2 cellular contexts compared by ENCODE assay signal in the genomic region with DNA sequence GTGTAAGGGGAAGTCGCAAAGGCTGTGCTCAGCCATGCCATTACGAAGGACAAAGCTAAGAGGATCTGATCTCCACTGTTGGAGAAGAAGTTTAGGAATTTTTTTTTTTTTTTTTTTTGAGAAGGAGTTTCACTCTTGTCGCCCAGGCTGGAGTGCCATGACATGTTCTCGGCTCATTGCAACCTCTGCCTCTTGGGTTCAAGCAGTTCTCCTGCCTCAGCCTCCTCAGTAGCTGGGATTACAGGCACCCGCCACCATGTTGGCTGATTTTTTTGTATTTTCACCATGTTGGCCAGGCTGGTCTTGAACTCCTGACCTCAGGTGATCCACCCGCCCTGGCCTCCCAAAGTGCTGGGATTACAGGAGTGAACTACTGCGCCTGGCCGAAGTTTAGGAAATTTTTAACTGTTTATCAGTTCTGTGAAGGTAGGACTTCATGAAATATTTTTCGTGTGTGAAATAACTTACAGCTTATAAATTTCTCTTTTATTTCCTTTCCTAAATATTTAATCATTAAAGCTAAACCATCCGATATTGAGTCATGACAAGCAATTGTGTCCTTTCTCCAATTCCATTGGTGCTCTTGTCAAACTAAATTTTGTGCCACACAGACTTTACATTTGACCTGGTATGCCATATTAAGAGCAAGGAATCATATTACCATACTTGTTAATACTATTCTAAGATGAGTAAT.
TF ChIP-seq lines count a peak whose summit lies in the region.

No MANE protein-coding gene starts in this region.

TF ChIP-seq in HepG2, 621 proteins besides CTCF, POLR2A, EP300 and RAD21 (continues in another document):
- TF ChIP-seq, protein P1, sequence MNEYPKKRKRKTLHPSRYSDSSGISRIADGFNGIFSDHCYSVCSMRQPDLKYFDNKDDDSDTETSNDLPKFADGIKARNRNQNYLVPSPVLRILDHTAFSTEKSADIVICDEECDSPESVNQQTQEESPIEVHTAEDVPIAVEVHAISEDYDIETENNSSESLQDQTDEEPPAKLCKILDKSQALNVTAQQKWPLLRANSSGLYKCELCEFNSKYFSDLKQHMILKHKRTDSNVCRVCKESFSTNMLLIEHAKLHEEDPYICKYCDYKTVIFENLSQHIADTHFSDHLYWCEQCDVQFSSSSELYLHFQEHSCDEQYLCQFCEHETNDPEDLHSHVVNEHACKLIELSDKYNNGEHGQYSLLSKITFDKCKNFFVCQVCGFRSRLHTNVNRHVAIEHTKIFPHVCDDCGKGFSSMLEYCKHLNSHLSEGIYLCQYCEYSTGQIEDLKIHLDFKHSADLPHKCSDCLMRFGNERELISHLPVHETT (CRISPR knock-in tag; conservative IDR thresholded peaks at IDR 0.05), result no peak
- TF ChIP-seq HNRNPK (IDR thresholded peaks at IDR 0.05; ENCODE audit: low read depth, low read length, poor library complexity, severe bottlenecking) (no peak), BRD4 (CRISPR knock-in tag; IDR thresholded peaks at IDR 0.05) (no peak), ZNF780A (CRISPR knock-in tag; IDR thresholded peaks at IDR 0.05) (no peak), MAX (IDR thresholded peaks at IDR 0.05) (no peak), NONO (IDR thresholded peaks at IDR 0.05) (no peak), NONO (CRISPR knock-in tag; conservative IDR thresholded peaks at IDR 0.05) (no peak), ATRX (CRISPR knock-in tag; IDR thresholded peaks at IDR 0.05; ENCODE audit: borderline replicate concordance) (no peak), ZNF124 (CRISPR knock-in tag; IDR thresholded peaks at IDR 0.05) (no peak), RORA (CRISPR knock-in tag; IDR thresholded peaks at IDR 0.05) (no peak), NFAT5 (CRISPR knock-in tag; IDR thresholded peaks at IDR 0.05) (no peak), NCOA5 (CRISPR knock-in tag; IDR thresholded peaks at IDR 0.05) (no peak), DZIP1 (CRISPR knock-in tag; IDR thresholded peaks at IDR 0.05) (no peak), SRY (CRISPR knock-in tag; IDR thresholded peaks at IDR 0.05) (no peak), SATB2 (CRISPR knock-in tag; IDR thresholded peaks at IDR 0.05) (no peak)

TF ChIP-seq in WTC11, 78 proteins besides CTCF, POLR2A, EP300 and RAD21:
- no peak for TF ChIP-seq ELF4 (CRISPR knock-in tag; IDR thresholded peaks at IDR 0.05; ENCODE audit: low read depth)
- no peak for TF ChIP-seq ZNF423 (CRISPR knock-in tag; IDR thresholded peaks at IDR 0.05)
- no peak for TF ChIP-seq ZNF512 (CRISPR knock-in tag; IDR thresholded peaks at IDR 0.05; ENCODE audit: borderline replicate concordance)
- no peak for TF ChIP-seq ATF2 (CRISPR knock-in tag; IDR thresholded peaks at IDR 0.05; ENCODE audit: borderline replicate concordance, low read depth)
- TF ChIP-seq ZNF671 (CRISPR knock-in tag; IDR thresholded peaks at IDR 0.05), result no peak
- TF ChIP-seq ATF6 (CRISPR knock-in tag; IDR thresholded peaks at IDR 0.05), result no peak
- no peak for TF ChIP-seq NFATC4 (CRISPR knock-in tag; IDR thresholded peaks at IDR 0.05)
- TF ChIP-seq, protein P2, sequence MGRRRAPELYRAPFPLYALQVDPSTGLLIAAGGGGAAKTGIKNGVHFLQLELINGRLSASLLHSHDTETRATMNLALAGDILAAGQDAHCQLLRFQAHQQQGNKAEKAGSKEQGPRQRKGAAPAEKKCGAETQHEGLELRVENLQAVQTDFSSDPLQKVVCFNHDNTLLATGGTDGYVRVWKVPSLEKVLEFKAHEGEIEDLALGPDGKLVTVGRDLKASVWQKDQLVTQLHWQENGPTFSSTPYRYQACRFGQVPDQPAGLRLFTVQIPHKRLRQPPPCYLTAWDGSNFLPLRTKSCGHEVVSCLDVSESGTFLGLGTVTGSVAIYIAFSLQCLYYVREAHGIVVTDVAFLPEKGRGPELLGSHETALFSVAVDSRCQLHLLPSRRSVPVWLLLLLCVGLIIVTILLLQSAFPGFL (CRISPR knock-in tag; IDR thresholded peaks at IDR 0.05; ENCODE audit: borderline replicate concordance), result no peak
- TF ChIP-seq TEAD4 (CRISPR knock-in tag; IDR thresholded peaks at IDR 0.05), result no peak
- TF ChIP-seq ZNF263 (CRISPR knock-in tag; IDR thresholded peaks at IDR 0.05; ENCODE audit: low read depth), result no peak
- no peak for TF ChIP-seq FOXP4 (CRISPR knock-in tag; IDR thresholded peaks at IDR 0.05)
- no peak for TF ChIP-seq IRF2 (CRISPR knock-in tag; IDR thresholded peaks at IDR 0.05; ENCODE audit: borderline replicate concordance, low read depth)
- TF ChIP-seq SP1 (CRISPR knock-in tag; conservative IDR thresholded peaks at IDR 0.05), result no peak
- no peak for TF ChIP-seq ZNF138 (CRISPR knock-in tag; conservative IDR thresholded peaks at IDR 0.05)
- TF ChIP-seq RELA (CRISPR knock-in tag; IDR thresholded peaks at IDR 0.05; ENCODE audit: borderline replicate concordance), result no peak
- TF ChIP-seq E2F1 (CRISPR knock-in tag; IDR thresholded peaks at IDR 0.05), result no peak
- TF ChIP-seq, protein P3, sequence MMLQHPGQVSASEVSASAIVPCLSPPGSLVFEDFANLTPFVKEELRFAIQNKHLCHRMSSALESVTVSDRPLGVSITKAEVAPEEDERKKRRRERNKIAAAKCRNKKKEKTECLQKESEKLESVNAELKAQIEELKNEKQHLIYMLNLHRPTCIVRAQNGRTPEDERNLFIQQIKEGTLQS (CRISPR knock-in tag; conservative IDR thresholded peaks at IDR 0.05), result no peak
- TF ChIP-seq, protein P4, sequence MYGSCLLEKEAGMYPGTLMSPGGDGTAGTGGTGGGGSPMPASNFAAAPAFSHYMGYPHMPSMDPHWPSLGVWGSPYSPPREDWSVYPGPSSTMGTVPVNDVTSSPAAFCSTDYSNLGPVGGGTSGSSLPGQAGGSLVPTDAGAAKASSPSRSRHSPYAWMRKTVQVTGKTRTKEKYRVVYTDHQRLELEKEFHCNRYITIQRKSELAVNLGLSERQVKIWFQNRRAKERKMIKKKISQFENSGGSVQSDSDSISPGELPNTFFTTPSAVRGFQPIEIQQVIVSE (CRISPR knock-in tag; IDR thresholded peaks at IDR 0.05; ENCODE audit: borderline replicate concordance), result no peak
- TF ChIP-seq ZBTB21 (CRISPR knock-in tag; IDR thresholded peaks at IDR 0.05; ENCODE audit: borderline replicate concordance), result no peak
